In the genomic region with DNA sequence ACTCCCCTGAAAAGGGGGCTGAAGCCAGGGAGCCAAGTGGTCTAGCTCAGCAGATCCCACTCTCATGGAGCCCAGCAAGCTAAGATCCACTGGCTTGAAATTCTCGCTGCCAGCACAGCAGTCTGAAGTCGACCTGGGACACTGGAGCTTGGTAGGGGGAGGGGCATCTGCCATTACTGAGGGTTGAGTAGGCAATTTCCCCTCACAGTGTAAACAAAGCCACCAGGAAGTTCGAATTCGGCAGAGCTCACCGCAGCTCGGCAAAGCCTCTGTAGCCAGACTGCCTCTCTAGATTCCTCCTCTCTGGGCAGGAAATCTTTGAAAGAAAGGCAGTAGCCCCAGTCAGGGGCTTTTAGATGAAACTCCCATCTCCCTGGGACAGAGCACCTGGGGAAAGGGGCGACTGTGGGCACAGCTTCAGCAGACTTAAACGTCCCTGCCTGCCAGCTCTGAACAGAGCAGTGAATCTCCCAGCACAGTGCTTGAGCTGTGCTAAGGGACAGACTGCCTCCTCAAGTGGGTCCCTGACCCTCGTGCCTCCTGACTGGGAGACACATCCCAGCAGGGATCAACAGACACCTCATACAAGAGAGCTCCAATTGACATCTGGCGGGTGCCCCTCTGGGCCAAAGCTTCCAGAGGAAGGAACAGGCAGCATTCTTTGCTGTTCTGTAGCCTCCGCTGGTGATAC, we compare ENCODE assay signal across 9 cellular contexts. TPM values are rescaled to one million over a fixed set of nuclear protein-coding genes. Genes with fewer than 3 reads are reported as not detected.
DNase-seq lines count a peak whose midpoint lies in the region; ATAC-seq, FAIRE-seq and TF ChIP-seq lines count a peak whose summit lies in the region.
"Not testable (repeated sequence)": the region's sequence is repeated elsewhere in the genome, so short reads cannot be mapped to it uniquely, and the experiment has no call there.
"Had no signal": no experiment of that assay in that cellular context is flagged by ENCODE, and none has a peak within 500 bp of the region (broad histone marks: within the 10 kb centered on the region; RNA-seq: fewer than 3 reads in every experiment).

No MANE protein-coding gene starts in this region.

- not testable (repeated sequence) for H3K9ac ChIP-seq in fibroblast of lung (ENCODE audit: insufficient read depth, low read length)

- H3K27ac ChIP-seq in A549 (peak overlapping the region; percentile 66 to 83), lower lobe of right lung (peak overlapping the region; percentile 67), gastrocnemius medialis (peak overlapping the region; percentile 34 to 78 (median 55))
- H3K27ac ChIP-seq in fibroblast of lung (ENCODE audit: insufficient read depth, low read length), result not testable (repeated sequence)

- not testable (repeated sequence) for H3K27me3 Mint-ChIP-seq in T-helper 17 cell; activated naive CD8-positive, alpha-beta T cell treated with anti-CD3 and anti-CD28 coated beads, Interleukin-2, amount 50 U/mL, for 24 hours

- DNase-seq in A549 (ENCODE audit: low read depth in 1 of 2, low spot score in 1 of 2) (peak in 1 of 2 experiments; percentile 49), HCEC 1CT (peak; percentile 33), NCI-H2171 treated with DMSO at 0.1 percent for 48 hours (lab: John Stamatoyannopoulos, UW) (peak; percentile 48), T-helper 17 cell (peak in 1 of 3 donors; percentile 18), fibroblast of lung (ENCODE audit: low read depth in 2 of 2) (peak; percentile 58 to 66), lower lobe of right lung (peak; percentile 67), gastrocnemius medialis (peak in 1 of 2 donors; percentile 28)
- peak; percentile 9 for DNase-seq in activated naive CD8-positive, alpha-beta T cell treated with anti-CD3 and anti-CD28 coated beads, Interleukin-2, amount 50 U/mL, for 24 hours

- not testable (repeated sequence) for H3K36me3 ChIP-seq in fibroblast of lung (ENCODE audit: control insufficient read depth, insufficient read depth, low read length); lower lobe of right lung; gastrocnemius medialis

- not testable (repeated sequence) for FAIRE-seq in A549 (lab: Jason Lieb, UNC)

- not testable (repeated sequence) for H3K4me1 Mint-ChIP-seq in T-helper 17 cell; activated naive CD8-positive, alpha-beta T cell treated with anti-CD3 and anti-CD28 coated beads, Interleukin-2, amount 50 U/mL, for 24 hours

- H3K27ac Mint-ChIP-seq in T-helper 17 cell, result peak overlapping the region; percentile 94
- H3K27ac Mint-ChIP-seq in activated naive CD8-positive, alpha-beta T cell treated with anti-CD3 and anti-CD28 coated beads, Interleukin-2, amount 50 U/mL, for 24 hours, result not testable (repeated sequence)

- ATAC-seq in A549 (peak in 1 of 2 experiments; percentile 60; a peak in 3 of 6 replicates), T-helper 17 cell (peak; percentile 71), lower lobe of right lung (peak; percentile 73 to 83), gastrocnemius medialis (peak in 1 of 2 donors; percentile 44)
- ATAC-seq in activated naive CD8-positive, alpha-beta T cell treated with anti-CD3 and anti-CD28 coated beads, Interleukin-2, amount 50 U/mL, for 24 hours, result not testable (repeated sequence)

- not testable (repeated sequence) for TF ChIP-seq POLR2A in A549 (IDR thresholded peaks at IDR 0.05; ENCODE audit: low read length); gastrocnemius medialis (IDR thresholded peaks at IDR 0.05)

- 43% methylated on average over 8 of the region's 11 CpGs for WGBS in A549 (ENCODE audit: missing lambda C conversion rate)

- not testable (repeated sequence) for H3K79me2 ChIP-seq in fibroblast of lung (ENCODE audit: control insufficient read depth, insufficient read depth, low read length)

- H3K4me3 Mint-ChIP-seq in T-helper 17 cell, result peak overlapping the region; percentile 37
- H3K4me3 Mint-ChIP-seq in activated naive CD8-positive, alpha-beta T cell treated with anti-CD3 and anti-CD28 coated beads, Interleukin-2, amount 50 U/mL, for 24 hours, result not testable (repeated sequence)

- H3K9me3 ChIP-seq in A549; T-helper 17 cell (ENCODE audit: control insufficient read depth, low read length, poor library complexity, severe bottlenecking); fibroblast of lung (ENCODE audit: control insufficient read depth, insufficient read depth, low read depth, low read length); lower lobe of right lung; gastrocnemius medialis: not testable (repeated sequence)

- H3K36me3 Mint-ChIP-seq in T-helper 17 cell (ENCODE audit: low read depth); activated naive CD8-positive, alpha-beta T cell treated with anti-CD3 and anti-CD28 coated beads, Interleukin-2, amount 50 U/mL, for 24 hours (ENCODE audit: low read depth): not testable (repeated sequence)

- TF ChIP-seq EP300 in A549 (IDR thresholded peaks at IDR 0.05), result not testable (repeated sequence)

- intact Hi-C loops in lower lobe of right lung (cut with DNase I); gastrocnemius medialis (cut with DNase I; ENCODE audit: low total_unique reads): not testable (repeated sequence)

- H2AFZ ChIP-seq in fibroblast of lung (ENCODE audit: low read length), result peak overlapping the region; percentile 55

- not testable (repeated sequence) for H3K27me3 ChIP-seq in fibroblast of lung (ENCODE audit: control insufficient read depth, insufficient read depth, low read length); lower lobe of right lung (ENCODE audit: low read depth); gastrocnemius medialis

- in situ Hi-C loops in gastrocnemius medialis (cut with MboI; ENCODE audit: low sequenced_read_pairs in 4 of 4), result not testable (repeated sequence)

- TF ChIP-seq CTCF in A549 (IDR thresholded peaks at IDR 0.05); fibroblast of lung (conservative IDR thresholded peaks at IDR 0.05 in 1 of 2, IDR thresholded peaks at IDR 0.05 in 1 of 2; ENCODE audit: low read depth in 1 of 2, low read length in 2 of 2); lower lobe of right lung (IDR thresholded peaks at IDR 0.05); gastrocnemius medialis (IDR thresholded peaks at IDR 0.05 in 4 of 5, conservative IDR thresholded peaks at IDR 0.05 in 1 of 5): not testable (repeated sequence)

- TF ChIP-seq RAD21 in A549 (conservative IDR thresholded peaks at IDR 0.05 in 1 of 2, IDR thresholded peaks at IDR 0.05 in 1 of 2), result not testable (repeated sequence)

- CTCF ChIA-PET in A549 (lab: Yijun Ruan, JAX), result interaction anchor here (0.9 to 1.4 kb wide), 4 partner anchors 12 to 813 kb away, joined by 3 to 6 read pairs (median 3); no protein-coding TSS in a partner anchor

- POLR2A ChIA-PET in A549 (lab: Yijun Ruan, JAX), result interaction anchor here (1.3 kb wide), 1 partner anchor 24 kb away, joined by 3 read pairs; no protein-coding TSS in a partner anchor

- not testable (repeated sequence) for H4K20me1 ChIP-seq in fibroblast of lung (ENCODE audit: control insufficient read depth, extremely low read depth, insufficient read depth, low read length)

- not testable (repeated sequence) for H3K4me3 ChIP-seq in A549; fibroblast of lung (replicated peaks in 1 of 4; ENCODE audit: control extremely low read depth in 1 of 4, insufficient read depth in 1 of 4, low read depth in 3 of 4, low read length in 4 of 4); lower lobe of right lung
- H3K4me3 ChIP-seq in gastrocnemius medialis, result peak overlapping the region in 2 of 4 donors; percentile 26 to 27

- peak overlapping the region; percentile 61 for H3K4me2 ChIP-seq in A549
- not testable (repeated sequence) for H3K4me2 ChIP-seq in fibroblast of lung (ENCODE audit: extremely low read depth, insufficient read depth, low read length)

- H3K4me1 ChIP-seq in A549 (peaks cover 13% of the 10 kb centered on the region), lower lobe of right lung (peaks cover 12% of the 10 kb centered on the region)
- not testable (repeated sequence) for H3K4me1 ChIP-seq in fibroblast of lung (ENCODE audit: control insufficient read depth, extremely low read depth, insufficient read depth, low read length); gastrocnemius medialis

- H3K9me3 Mint-ChIP-seq in activated naive CD8-positive, alpha-beta T cell treated with anti-CD3 and anti-CD28 coated beads, Interleukin-2, amount 50 U/mL, for 24 hours, result not testable (repeated sequence)

RNA-seq across cellular contexts. Expression of a gene that starts 18.8 kb away (rescaled TPM):
- polyA plus RNA-seq in A549 (2011; rRNA removed) (4.8 and 5.0 TPM in 2 replicates), A549 (2017; fragmentation: RNase III; extraction: RNeasy Plus Mini Kit Qiagen cat#74134 plus additional on column Dnase treatment) (4.1 to 4.8 TPM (median 4.2 TPM) in 3 replicates), fibroblast of lung (0.01 TPM in 2 replicates)
- polyA plus RNA-seq in A549 (2012; cell fraction: cytosol; rRNA removed), result 1.5 and 1.9 TPM in 2 replicates
- polyA plus RNA-seq in A549 (2012; cell fraction: nucleus; rRNA removed), result 4.0 and 5.1 TPM in 2 replicates
- 4.1 and 4.5 TPM in 2 replicates for polyA minus RNA-seq in A549 (2011; rRNA and poly(A)+ RNA removed)
- total RNA-seq in T-helper 17 cell (not detected), fibroblast of lung (not detected in 2 replicates), lower lobe of right lung (65.2 TPM), gastrocnemius medialis (1 to 10 TPM in 2 of 4 donors, under 1 TPM in 2; 0.81 to 2.8 (median 1.0) TPM)
- polyA plus RNA-seq in fibroblast of lung (2012), result not detected in 2 replicates
- not detected in 2 replicates for polyA minus RNA-seq in fibroblast of lung (ENCODE audit: low replicate concordance)
- total RNA-seq: omental fat pad had no signal

Comparison
In these comparisons a context has a peak if more than half of its experiments do, and no peak if none do; other contexts are left out.
1. RNA of a gene that starts 18.8 kb away (total RNA-seq): 65.2 TPM in lower lobe of right lung (single experiment); 0.81 to 2.8 TPM in gastrocnemius medialis, not detected in T-helper 17 cell and not detected in fibroblast of lung; every median in the first group is over 10 times any median in the second.